1 cellular context compared by ENCODE assay signal in genomic region chr1:42816600-42817439, GRCh38.
TF ChIP-seq lines count a peak whose summit lies in the region.

Gene ERMAP, plus strand, starts transcription at chr1:42817122. Its CDS starts 13,327 bp downstream, at chr1:42830449.
Gene SVBP, minus strand, starts transcription at chr1:42817397. Its CDS starts 853 bp downstream, at chr1:42816544.

TF ChIP-seq in K562, 482 proteins besides CTCF, POLR2A, EP300 and RAD21 (continued from another document and continues in another):
- peak; percentile 73; the same call in 1 of the 2 replicates for TF ChIP-seq THAP12 (CRISPR knock-in tag; IDR thresholded peaks at IDR 0.05)
- TF ChIP-seq ZNF79 (CRISPR knock-in tag; IDR thresholded peaks at IDR 0.05; ENCODE audit: low read depth): no peak
- no peak for TF ChIP-seq ZNF3 (CRISPR knock-in tag; IDR thresholded peaks at IDR 0.05)
- TF ChIP-seq ZNF75A (CRISPR knock-in tag; IDR thresholded peaks at IDR 0.05): peak; percentile 97
- TF ChIP-seq CBFA2T3 (IDR thresholded peaks at IDR 0.05): 0 out of 2 replicates have a peak, but pooled peaks have one; percentile 6
- TF ChIP-seq SUPT5H (IDR thresholded peaks at IDR 0.05): peak; percentile 88
- TF ChIP-seq ZNF232 (CRISPR knock-in tag; IDR thresholded peaks at IDR 0.05): no peak
- TF ChIP-seq ZNF217 (CRISPR knock-in tag; IDR thresholded peaks at IDR 0.05): no peak
- peak; percentile 79 for TF ChIP-seq ELF1 (tag; IDR thresholded peaks at IDR 0.05)
- TF ChIP-seq THRB (CRISPR knock-in tag; conservative IDR thresholded peaks at IDR 0.05): no peak
- TF ChIP-seq AFF1 (IDR thresholded peaks at IDR 0.05; ENCODE audit: low read depth in 1 of 2, partially characterized antibody in 2 of 2): no peak
- no peak for TF ChIP-seq RBM25 (IDR thresholded peaks at IDR 0.05; ENCODE audit: low read depth, low read length, severe bottlenecking)
- TF ChIP-seq FOXP1 (CRISPR knock-in tag; IDR thresholded peaks at IDR 0.05): no peak
- no peak for TF ChIP-seq MECOM (CRISPR knock-in tag; IDR thresholded peaks at IDR 0.05)
- no peak for TF ChIP-seq ZNF511 (CRISPR knock-in tag; IDR thresholded peaks at IDR 0.05)
- no peak for TF ChIP-seq RBM34 (IDR thresholded peaks at IDR 0.05; ENCODE audit: borderline replicate concordance, insufficient read depth, low read length)
- TF ChIP-seq FOS (IDR thresholded peaks at IDR 0.05; ENCODE audit: extremely low read depth, insufficient read length): no peak
- TF ChIP-seq MAX (CRISPR knock-in tag; IDR thresholded peaks at IDR 0.05): peak; percentile 29; the same call in 1 of the 2 replicates
- TF ChIP-seq MEIS2 (IDR thresholded peaks at IDR 0.05; ENCODE audit: partially characterized antibody): peak; percentile 72
- no peak for TF ChIP-seq ZNF740 (CRISPR knock-in tag; IDR thresholded peaks at IDR 0.05)
- TF ChIP-seq ZNF740 (tag; IDR thresholded peaks at IDR 0.05): no peak
- peak in 1 of 2 experiments; percentile 24; a peak in 1 of 4 replicates for TF ChIP-seq ZMIZ1 (IDR thresholded peaks at IDR 0.05; ENCODE audit: low read depth in 2 of 2, low read length in 2 of 2)
- TF ChIP-seq SMARCA5 (IDR thresholded peaks at IDR 0.05): peak; percentile 55; the same call in 1 of the 2 replicates
- no peak for TF ChIP-seq NFE2 (IDR thresholded peaks at IDR 0.05; ENCODE audit: low read depth)
- peak; percentile 92 to 93 for TF ChIP-seq NRF1 (conservative IDR thresholded peaks at IDR 0.05 in 1 of 2, IDR thresholded peaks at IDR 0.05 in 1 of 2)
- no peak for TF ChIP-seq ZNF668 (CRISPR knock-in tag; IDR thresholded peaks at IDR 0.05)
- 0 out of 2 replicates have a peak, but pooled peaks have one; percentile 18 for TF ChIP-seq MXI1 (IDR thresholded peaks at IDR 0.05; ENCODE audit: low read depth, low read length)
- 0 out of 2 replicates have a peak, but pooled peaks have one; percentile 74 for TF ChIP-seq ZBTB17 (CRISPR knock-in tag; IDR thresholded peaks at IDR 0.05)
- TF ChIP-seq PTBP1 (IDR thresholded peaks at IDR 0.05; ENCODE audit: low read depth, low read length): no peak
- peak; percentile 56 for TF ChIP-seq HCFC1 (IDR thresholded peaks at IDR 0.05; ENCODE audit: low read depth, low read length)
- 0 out of 2 replicates have a peak, but pooled peaks have one; percentile 34 for TF ChIP-seq REST (CRISPR knock-in tag; IDR thresholded peaks at IDR 0.05; ENCODE audit: low read depth)
- 0 out of 2 replicates have a peak, but pooled peaks have one; percentile 14 for TF ChIP-seq CREM (IDR thresholded peaks at IDR 0.05; ENCODE audit: low read depth)
- peak; percentile 35 to 88; a peak in 2 of 4 replicates for TF ChIP-seq UBTF (IDR thresholded peaks at IDR 0.05; ENCODE audit: borderline replicate concordance in 1 of 2, low read depth in 2 of 2, low read length in 2 of 2)
- no peak for TF ChIP-seq HINFP (tag; conservative IDR thresholded peaks at IDR 0.05; ENCODE audit: low read depth)
- peak; percentile 25; the same call in 1 of the 2 replicates for TF ChIP-seq HIVEP1 (CRISPR knock-in tag; IDR thresholded peaks at IDR 0.05)
- TF ChIP-seq FIP1L1 (IDR thresholded peaks at IDR 0.05; ENCODE audit: low read depth, low read length, poor library complexity, severe bottlenecking): peak; percentile 91
- no peak for TF ChIP-seq FOXK2 (conservative IDR thresholded peaks at IDR 0.05 in 1 of 2, IDR thresholded peaks at IDR 0.05 in 1 of 2; ENCODE audit: low read depth in 2 of 2)
- TF ChIP-seq ZNF253 (CRISPR knock-in tag; conservative IDR thresholded peaks at IDR 0.05): no peak
- TF ChIP-seq SAP30 (IDR thresholded peaks at IDR 0.05; ENCODE audit: borderline replicate concordance, insufficient read depth, low read depth, low read length, poor library complexity, severe bottlenecking): peak; percentile 41
